ENCODE assay signal across 8 cellular contexts in genomic region chr1:180230416-180230790, GRCh38. TPM values are rescaled to one million over a fixed set of nuclear protein-coding genes. Genes with fewer than 3 reads are reported as not detected.
A peak's percentile ranks its signal among the peaks of the same experiment; 100 is the strongest.
DNase-seq lines count a peak whose midpoint lies in the region; ATAC-seq and TF ChIP-seq lines count a peak whose summit lies in the region.

No MANE protein-coding gene starts in this region.

- TF ChIP-seq CTCF in GM06990 (IDR thresholded peaks at IDR 0.05; ENCODE audit: insufficient read depth, low read length, poor library complexity, severe bottlenecking) (no peak), Loucy (conservative IDR thresholded peaks at IDR 0.05; ENCODE audit: low read length) (no peak), coronary artery (IDR thresholded peaks at IDR 0.05) (no peak), osteoblast (IDR thresholded peaks at IDR 0.05; ENCODE audit: extremely low read depth, low read depth, low read length) (no peak), omental fat pad (IDR thresholded peaks at IDR 0.05) (no peak)

- H4K20me1 ChIP-seq in Loucy (ENCODE audit: insufficient read depth, low read length, poor library complexity, severe bottlenecking) (no peaks in the 10 kb centered on the region), osteoblast (ENCODE audit: insufficient read depth, low read length) (peaks cover 2% of the 10 kb centered on the region)

- H2AFZ ChIP-seq in Loucy (ENCODE audit: low read length) (no peak overlapping the region), osteoblast (ENCODE audit: low read length) (peak overlapping the region; percentile 89)

- H3K9me3 ChIP-seq in Loucy (ENCODE audit: insufficient read depth, low read depth, low read length) = no peaks in the 10 kb centered on the region
- no peaks in the 10 kb centered on the region for H3K9me3 ChIP-seq in osteoblast (ENCODE audit: low read depth, low read length)

- H3K9me2 ChIP-seq in Loucy (replicated peaks; ENCODE audit: low read depth, low read length) = no peaks in the 10 kb centered on the region

- H3K27me3 ChIP-seq in GM06990 (replicated peaks; ENCODE audit: control insufficient read depth, insufficient read depth, low read length) (peaks cover 4% of the 10 kb centered on the region), Loucy (ENCODE audit: insufficient read depth, low read length, poor library complexity, severe bottlenecking) (no peaks in the 10 kb centered on the region), osteoblast (ENCODE audit: insufficient read depth, low read length) (peaks cover 91% of the 10 kb centered on the region)

- DNase-seq in GM06990 (ENCODE audit: extremely low read depth, insufficient read length) (peak; percentile 41), coronary artery (ENCODE audit: low spot score) (no peak), osteoblast (ENCODE audit: insufficient read length, low spot score, missing footprints) (peak; percentile 96), UCSD-AML1 (lab: John Stamatoyannopoulos, UW; ENCODE audit: unreplicated experiment) (no peak), omental fat pad (ENCODE audit: low spot score) (no peak), C1 segment of cervical spinal cord (lab: John Stamatoyannopoulos, UW) (no peak)

- H3K27ac ChIP-seq in coronary artery (no peak overlapping the region), osteoblast (ENCODE audit: low read depth, low read length) (no peak overlapping the region)

- H3K36me3 ChIP-seq in GM06990 (ENCODE audit: control insufficient read depth, insufficient read depth, low read length) (no peaks in the 10 kb centered on the region), Loucy (ENCODE audit: insufficient read depth, low read length) (no peaks in the 10 kb centered on the region), osteoblast (ENCODE audit: insufficient read depth, low read length) (no peaks in the 10 kb centered on the region)

- H3K4me3 ChIP-seq in GM06990 (replicated peaks; ENCODE audit: low read depth, low read length) = peak overlapping the region; percentile 65
- peak overlapping the region; percentile 57 for H3K4me3 ChIP-seq in Loucy (ENCODE audit: low read length, poor library complexity, severe bottlenecking)
- peak overlapping the region; percentile 72 for H3K4me3 ChIP-seq in coronary artery
- peak overlapping the region; percentile 70 for H3K4me3 ChIP-seq in osteoblast (ENCODE audit: insufficient read depth, low read length)

- H3K4me2 ChIP-seq in Loucy (ENCODE audit: low read depth, low read length, poor library complexity, severe bottlenecking) (peak overlapping the region; percentile 31), osteoblast (ENCODE audit: insufficient read depth, low read length) (peak overlapping the region; percentile 94)

- H3F3A ChIP-seq in Loucy (ENCODE audit: low read depth) = no peaks in the 10 kb centered on the region

- no peak for ATAC-seq in GM21447 (IDR thresholded peaks at IDR 0.05; ENCODE audit: unreplicated experiment)
- ATAC-seq in omental fat pad (ENCODE audit: low FRiP score) = no peak

- H3K79me2 ChIP-seq in Loucy (ENCODE audit: insufficient read depth, low read length) (no peaks in the 10 kb centered on the region), osteoblast (ENCODE audit: insufficient read depth, low read length) (no peaks in the 10 kb centered on the region)

- H3K4me1 ChIP-seq in Loucy (ENCODE audit: insufficient read depth, low read length, poor library complexity, severe bottlenecking) (no peaks in the 10 kb centered on the region), osteoblast (ENCODE audit: insufficient read depth, low read length) (peaks cover 12% of the 10 kb centered on the region)

- H3K9ac ChIP-seq in Loucy (ENCODE audit: low read depth, low read length, poor library complexity, severe bottlenecking) = no peak overlapping the region

RNA-seq across cellular contexts. Expression of gene LHX4, which starts 0.3 kb away (rescaled TPM):
- total RNA-seq in osteoblast (not detected in 2 replicates), omental fat pad (under 1 TPM in 2 of 4 donors, not detected in 2; 0.16 to 0.28 TPM)

Comparison
In these comparisons a context has a peak if more than half of its experiments do, and no peak if none do; other contexts are left out.
1. DNase-seq: peak in GM06990 (single experiment) and osteoblast (single experiment); none in coronary artery (single experiment), UCSD-AML1 (single experiment), omental fat pad (single experiment) and C1 segment of cervical spinal cord (0 of 14).
2. Peak in every context shown above with its lines, with median percentiles within 50 percentile points of each other: H3K4me3 ChIP-seq.